In the genomic region with DNA sequence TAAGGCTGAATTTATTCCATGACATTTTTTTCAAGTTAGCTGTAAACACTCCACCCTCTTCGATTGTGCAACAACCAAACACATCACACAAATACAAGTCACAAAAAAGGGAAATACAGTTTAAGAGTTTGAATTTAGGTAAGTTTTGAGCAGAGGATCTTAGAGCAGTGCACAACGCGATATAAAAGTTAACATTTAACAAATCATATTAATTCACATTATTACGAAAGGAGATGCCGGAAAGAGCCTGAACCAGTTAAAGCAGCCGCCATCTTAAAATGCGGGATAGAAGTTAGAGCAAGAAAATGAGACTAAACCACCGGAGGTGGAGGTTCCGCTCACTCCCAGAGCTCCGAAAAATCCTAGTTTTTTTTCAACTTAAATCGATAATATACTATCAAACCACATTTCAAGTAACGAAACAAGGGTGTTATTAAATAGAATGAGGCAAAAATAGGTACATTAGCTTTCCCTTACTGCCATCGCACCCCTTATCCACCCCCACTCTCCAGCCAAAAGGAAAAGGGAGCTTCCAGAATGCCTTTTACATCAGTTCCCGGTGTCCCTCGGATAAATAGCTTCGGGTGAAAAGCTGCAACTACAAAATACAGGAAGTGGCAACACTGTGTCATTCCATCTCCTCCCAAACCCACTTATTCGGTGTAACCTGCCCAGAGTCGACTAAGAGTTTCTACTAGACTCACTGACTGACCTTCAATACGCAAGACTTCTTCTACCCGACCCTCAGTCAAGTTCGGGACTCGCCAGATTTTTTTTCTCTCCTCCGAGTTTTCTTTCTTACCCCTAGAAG, we compare ENCODE assay signal across 8 cellular contexts. TPM values are rescaled to one million over a fixed set of nuclear protein-coding genes. Genes with fewer than 3 reads are reported as not detected.
DNase-seq lines count a peak whose midpoint lies in the region; ATAC-seq and TF ChIP-seq lines count a peak whose summit lies in the region.

No MANE protein-coding gene starts in this region.

- H3K9me3 ChIP-seq in lower lobe of right lung = no peaks in the 10 kb centered on the region
- no peaks in the 10 kb centered on the region for H3K9me3 ChIP-seq in testis

- WGBS in testis, 2 donors = 1% methylated on average over 23 of the region's 23 CpGs

- no peaks in the 10 kb centered on the region for H3K9me3 Mint-ChIP-seq in T-cell

- H3K4me1 ChIP-seq in lower lobe of right lung = peaks cover 54% of the 10 kb centered on the region
- peaks cover 35% of the 10 kb centered on the region for H3K4me1 ChIP-seq in testis

- TF ChIP-seq CTCF in coronary artery (IDR thresholded peaks at IDR 0.05) (no peak), lower lobe of right lung (IDR thresholded peaks at IDR 0.05) (no peak), testis (IDR thresholded peaks at IDR 0.05) (no peak)

- H3K4me3 Mint-ChIP-seq in T-cell = no peak overlapping the region

- intact Hi-C loops in lower lobe of right lung (cut with DNase I) (no loop called here), testis (cut with DNase I; ENCODE audit: low total_unique reads) (loop anchor here (5.0 kb wide), 1 partner anchor 42 kb away; a partner anchor contains a TSS)

- peak overlapping the region; percentile 98 to 100 for H3K27ac ChIP-seq in coronary artery
- peak overlapping the region; percentile 100 for H3K27ac ChIP-seq in lower lobe of right lung
- peak overlapping the region; percentile 100 for H3K27ac ChIP-seq in testis

- no peak overlapping the region for H3K27ac Mint-ChIP-seq in T-cell

- H3K36me3 ChIP-seq in lower lobe of right lung = peaks cover 8% of the 10 kb centered on the region
- no peaks in the 10 kb centered on the region for H3K36me3 ChIP-seq in testis (ENCODE audit: low read depth, missing control alignments)

- no peaks in the 10 kb centered on the region for H3K27me3 Mint-ChIP-seq in T-cell

- H3K4me3 ChIP-seq in coronary artery (peak overlapping the region; percentile 81), lower lobe of right lung (peak overlapping the region; percentile 75), testis (peak overlapping the region; percentile 96 to 99)

- no peaks in the 10 kb centered on the region for H3K27me3 ChIP-seq in lower lobe of right lung (ENCODE audit: low read depth)
- H3K27me3 ChIP-seq in testis = no peaks in the 10 kb centered on the region

- CTCF ChIA-PET in T-cell (lab: Charles Lee) = interaction anchor here (0.7 to 1.7 kb wide), 4 partner anchors 8 to 44 kb away, joined by 3 read pairs; no protein-coding TSS in a partner anchor

- POLR2A ChIA-PET in T-cell (lab: Charles Lee) = interaction anchor here (0.6 to 3.2 kb wide), 13 partner anchors 9 to 418 kb away, joined by 3 to 30 read pairs (median 7); a partner anchor contains a TSS

- ATAC-seq in T-cell (replicated peaks in 1 of 4) (no peak), lower lobe of right lung (no peak), GM21717 (IDR thresholded peaks at IDR 0.05; ENCODE audit: unreplicated experiment) (no peak)

- peaks cover 51 to 55% (median 53%) of the 10 kb centered on the region in 3 donors for H3K4me1 Mint-ChIP-seq in T-cell

- peaks cover 16% of the 10 kb centered on the region for H3K36me3 Mint-ChIP-seq in T-cell

- DNase-seq in NCI-H1417 (lab: John Stamatoyannopoulos, UW) (peak; percentile 48 to 65 (median 49)), NCI-H1417 treated with DMSO at 0.1 percent for 48 hours (lab: John Stamatoyannopoulos, UW) (no peak), LHCN-M2 (ENCODE audit: low read depth) (peak; percentile 77), T-cell (peak in 18 of 34 experiments; percentile 4 to 30 (median 12)), coronary artery (ENCODE audit: low spot score) (no peak), lower lobe of right lung (no peak), testis (peak; percentile 70)

- TF ChIP-seq POLR2A in testis (IDR thresholded peaks at IDR 0.05) = no peak

RNA-seq across cellular contexts. Expression of a gene that starts 1.9 kb away (rescaled TPM):
- total RNA-seq in LHCN-M2 (2014; rRNA removed) (343 and 417 TPM in 2 replicates), T-cell (100 to 1,000 TPM; 274 to 487 (median 289) TPM), lower lobe of right lung (289 TPM), testis (100 to 1,000 TPM; 357 to 363 TPM)
- polyA plus RNA-seq in LHCN-M2 (2012) = 243 TPM
- 286 TPM for polyA plus RNA-seq in testis (ENCODE audit: insufficient read depth, low read depth, low replicate concordance)

RNA-seq across cellular contexts. Expression of a gene that starts 43.3 kb away (rescaled TPM):
- total RNA-seq in LHCN-M2 (2014; rRNA removed) = 40.7 and 50.3 TPM in 2 replicates
- 35.2 TPM for polyA plus RNA-seq in LHCN-M2 (2012)
- 10 to 100 TPM; 12.2 to 14.2 (median 13.1) TPM for total RNA-seq in T-cell
- total RNA-seq in lower lobe of right lung = 28.5 TPM
- total RNA-seq in testis = 10 to 100 TPM in 1 of 2 donors, 1 to 10 TPM in 1; 8.4 to 10.3 TPM
- 19.4 TPM for polyA plus RNA-seq in testis (ENCODE audit: insufficient read depth, low read depth, low replicate concordance)

Comparison
In these comparisons a context has a peak if more than half of its experiments do, and no peak if none do; other contexts are left out.
1. DNase-seq: peak in NCI-H1417 (3 of 3), LHCN-M2 (single experiment), T-cell (18 of 34) and testis (single experiment); none in NCI-H1417 treated with DMSO at 0.1 percent for 48 hours (single experiment), coronary artery (single experiment) and lower lobe of right lung (single experiment).
2. Peak in every context shown above with its lines, with median percentiles within 50 percentile points of each other: H3K27ac ChIP-seq and H3K4me3 ChIP-seq.